ENCODE assay signal across 8 cellular contexts in genomic region chr22:42614312-42615091, GRCh38. TPM values are rescaled to one million over a fixed set of nuclear protein-coding genes. Genes with fewer than 3 reads are reported as not detected.
DNase-seq lines count a peak whose midpoint lies in the region; ATAC-seq and TF ChIP-seq lines count a peak whose summit lies in the region.

A gene with protein sequence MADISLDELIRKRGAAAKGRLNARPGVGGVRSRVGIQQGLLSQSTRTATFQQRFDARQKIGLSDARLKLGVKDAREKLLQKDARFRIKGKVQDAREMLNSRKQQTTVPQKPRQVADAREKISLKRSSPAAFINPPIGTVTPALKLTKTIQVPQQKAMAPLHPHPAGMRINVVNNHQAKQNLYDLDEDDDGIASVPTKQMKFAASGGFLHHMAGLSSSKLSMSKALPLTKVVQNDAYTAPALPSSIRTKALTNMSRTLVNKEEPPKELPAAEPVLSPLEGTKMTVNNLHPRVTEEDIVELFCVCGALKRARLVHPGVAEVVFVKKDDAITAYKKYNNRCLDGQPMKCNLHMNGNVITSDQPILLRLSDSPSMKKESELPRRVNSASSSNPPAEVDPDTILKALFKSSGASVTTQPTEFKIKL (minus strand): TSS chr22:42614883. CDS start chr22:42614857, 26 bp downstream.

- intact Hi-C loops in mammary epithelial cell (cut with micrococcal nuclease), result loop anchor here (1.0 kb wide), 2 partner anchors 21 to 35 kb away; partner anchors contain the start of gene CYB5R3

- H3K4me1 ChIP-seq in mammary epithelial cell (ENCODE audit: insufficient read depth, low read length), result peaks cover 25% of the 10 kb centered on the region
- H3K4me1 ChIP-seq in smooth muscle cell (ENCODE audit: low read depth), result peaks cover 6% of the 10 kb centered on the region

- H4K20me1 ChIP-seq in mammary epithelial cell (ENCODE audit: insufficient read depth, low read length) (no peaks in the 10 kb centered on the region), smooth muscle cell (ENCODE audit: low read depth) (peaks cover 39% of the 10 kb centered on the region)

- peaks cover 19% of the 10 kb centered on the region for H3F3A ChIP-seq in smooth muscle cell (ENCODE audit: low read depth)

- H3K27ac ChIP-seq in WERI-Rb-1, result peak within 1 kb of the TSS; percentile 98
- H3K27ac ChIP-seq in mammary epithelial cell (ENCODE audit: insufficient read depth, low read depth, low read length), result peak within 1 kb of the TSS; percentile 99
- peak within 1 kb of the TSS; percentile 98 for H3K27ac ChIP-seq in smooth muscle cell (ENCODE audit: low read depth)

- H3K9ac ChIP-seq in mammary epithelial cell (ENCODE audit: insufficient read depth, low read length) (peak within 1 kb of the TSS; percentile 93), smooth muscle cell (ENCODE audit: low read depth) (peak within 1 kb of the TSS; percentile 97)

- peaks cover 48% of the 10 kb centered on the region for H3K79me2 ChIP-seq in mammary epithelial cell (ENCODE audit: insufficient read depth, low read length)
- peaks cover 45% of the 10 kb centered on the region for H3K79me2 ChIP-seq in smooth muscle cell (ENCODE audit: low read depth)

- H3K4me2 ChIP-seq in mammary epithelial cell (ENCODE audit: insufficient read depth, low read depth, low read length), result peak within 1 kb of the TSS; percentile 83
- H3K4me2 ChIP-seq in smooth muscle cell, result peak within 1 kb of the TSS; percentile 97

- no peaks in the 10 kb centered on the region for H3K27me3 ChIP-seq in WERI-Rb-1 (ENCODE audit: insufficient read depth, low read depth, severe bottlenecking)
- no peaks in the 10 kb centered on the region for H3K27me3 ChIP-seq in mammary epithelial cell (ENCODE audit: insufficient read depth, low read length)
- no peaks in the 10 kb centered on the region for H3K27me3 ChIP-seq in smooth muscle cell (ENCODE audit: low read depth)

- CTCF ChIA-PET in mammary epithelial cell (lab: Charles Lee; ENCODE audit: low non-redundant PET), result interaction anchor here (0.5 kb wide), 1 partner anchor 170 kb away, joined by 4 read pairs; no protein-coding TSS in a partner anchor

- in situ Hi-C loops in mammary epithelial cell (cut with MboI; ENCODE audit: low sequenced_read_pairs in 2 of 2), result no loop called here

- H2AFZ ChIP-seq in mammary epithelial cell (ENCODE audit: low read depth, low read length) (peak within 1 kb of the TSS; percentile 85), smooth muscle cell (ENCODE audit: low read depth) (peak within 1 kb of the TSS; percentile 41)

- WGBS in mammary epithelial cell (ENCODE audit: low coverage, missing lambda C conversion rate), result 2% methylated on average over 15 of the region's 85 CpGs
- under 1% methylated on average over 69 of the region's 85 CpGs for WGBS in smooth muscle cell (ENCODE audit: low lambda C conversion rate)

- 0 out of 2 replicates have a peak, but pooled peaks have one; percentile 15 for TF ChIP-seq CTCF in WERI-Rb-1 (IDR thresholded peaks at IDR 0.05; ENCODE audit: low read depth, low read length)
- peak in 1 of 2 donors; percentile 33 for TF ChIP-seq CTCF in mammary epithelial cell (conservative IDR thresholded peaks at IDR 0.05 in 1 of 2, IDR thresholded peaks at IDR 0.05 in 1 of 2; ENCODE audit: extremely low read depth in 1 of 2, insufficient read depth in 1 of 2, low read depth in 1 of 2, low read length in 2 of 2)
- TF ChIP-seq CTCF in smooth muscle cell (IDR thresholded peaks at IDR 0.05; ENCODE audit: borderline replicate concordance, insufficient read depth, poor library complexity, severe bottlenecking), result peak; percentile 12

- no TSS peak for BruUV-seq in mammary epithelial cell (replicated peaks; lab: Mats Ljungman, UMichigan)

- dilution Hi-C loops in mammary epithelial cell (cut with HindIII; ENCODE audit: low sequenced_read_pairs), result no loop called here

- H3K4me3 ChIP-seq in WERI-Rb-1 (ENCODE audit: low read depth, low read length) (peak within 1 kb of the TSS; percentile 87), mammary epithelial cell (replicated peaks in 1 of 3; ENCODE audit: insufficient read depth in 1 of 3, low read depth in 2 of 3, low read length in 3 of 3) (peak within 1 kb of the TSS; percentile 55 to 85 (median 72)), smooth muscle cell (peak within 1 kb of the TSS; percentile 75)

- ATAC-seq in GM18907 (IDR thresholded peaks at IDR 0.05; ENCODE audit: unreplicated experiment) (peak; percentile 73), HG03159 (IDR thresholded peaks at IDR 0.05; ENCODE audit: unreplicated experiment) (peak; percentile 63)

- H3K36me3 ChIP-seq in WERI-Rb-1 (peaks cover 39% of the 10 kb centered on the region), mammary epithelial cell (ENCODE audit: insufficient read depth, low read length) (peaks cover 4% of the 10 kb centered on the region), smooth muscle cell (ENCODE audit: low read depth) (no peaks in the 10 kb centered on the region)

- H3K9me3 ChIP-seq in WERI-Rb-1 (ENCODE audit: severe bottlenecking) (no peaks in the 10 kb centered on the region), mammary epithelial cell (replicated peaks; ENCODE audit: insufficient read depth, low read length) (no peaks in the 10 kb centered on the region), smooth muscle cell (replicated peaks; ENCODE audit: low read depth) (no peaks in the 10 kb centered on the region)

- DNase-seq in AG08396 (ENCODE audit: low spot score) (peak; percentile 98), NCI-H2227 (lab: John Stamatoyannopoulos, UW; ENCODE audit: unreplicated experiment) (peak; percentile 97), WERI-Rb-1 (peak; percentile 99), mammary epithelial cell (peak; percentile 95), iPS-NIHi11 (ENCODE audit: low spot score) (peak; percentile 95), smooth muscle cell (lab: John Stamatoyannopoulos, UW; ENCODE audit: unreplicated experiment) (peak; percentile 93)

RNA-seq across cellular contexts. Expression of the gene that starts here (rescaled TPM):
- total RNA-seq in mammary epithelial cell (10 to 100 TPM; 21.5 to 53.6 TPM), smooth muscle cell (27.8 and 31.1 TPM in 2 replicates)
- polyA plus RNA-seq in mammary epithelial cell (33.1 TPM), smooth muscle cell (45.5 and 49.4 TPM in 2 replicates)
- 50.5 TPM for polyA minus RNA-seq in mammary epithelial cell

Comparison
In these comparisons a context has a peak if more than half of its experiments do, and no peak if none do; other contexts are left out.
1. Peak in every context shown above with its lines: DNase-seq, ATAC-seq, H3K4me3 ChIP-seq and H3K27ac ChIP-seq.